16 cellular contexts compared by ENCODE assay signal in genomic region chr20:23305098-23305497, GRCh38. TPM values are rescaled to one million over a fixed set of nuclear protein-coding genes. Genes with fewer than 3 reads are reported as not detected.
DNase-seq lines count a peak whose midpoint lies in the region; ATAC-seq and TF ChIP-seq lines count a peak whose summit lies in the region.
"Had no signal": no experiment of that assay in that cellular context is flagged by ENCODE, and none has a peak within 500 bp of the region (broad histone marks: within the 10 kb centered on the region; RNA-seq: fewer than 3 reads in every experiment).

No MANE protein-coding gene starts in this region.

- POLR2A ChIA-PET in AG04449 (lab: Yijun Ruan, JAX), result interaction anchor here (1.0 kb wide), 1 partner anchor 53 kb away, joined by 3 read pairs; no protein-coding TSS in a partner anchor

- H3K9me3 ChIP-seq in MG63 (no peaks in the 10 kb centered on the region), left lung (no peaks in the 10 kb centered on the region)
- H3K9me3 ChIP-seq: right lobe of liver had no signal

- CTCF ChIA-PET in AG04449 (lab: Yijun Ruan, JAX), result no interaction called here

- no peak overlapping the region for H3K27ac ChIP-seq in left lung
- H3K27ac ChIP-seq: right lobe of liver had no signal

- TF ChIP-seq CTCF in AG04449 (IDR thresholded peaks at IDR 0.05; ENCODE audit: insufficient read depth, low read length, missing control alignments), result no peak
- TF ChIP-seq CTCF in cardiac fibroblast (IDR thresholded peaks at IDR 0.05; ENCODE audit: low read depth, low read length), result no peak
- TF ChIP-seq CTCF in left lung (IDR thresholded peaks at IDR 0.05), result no peak

- no peaks in the 10 kb centered on the region for H3K27me3 ChIP-seq in MG63
- no peaks in the 10 kb centered on the region for H3K27me3 ChIP-seq in left lung
- H3K27me3 ChIP-seq: right lobe of liver had no signal

- no peak for TF ChIP-seq POLR2A in GM18505 (IDR thresholded peaks at IDR 0.05; ENCODE audit: borderline replicate concordance, extremely low read depth, insufficient read depth, insufficient read length)

- intact Hi-C loops in left lung (cut with DNase I), result no loop called here

- H3K36me3 ChIP-seq in MG63, result no peaks in the 10 kb centered on the region
- no peaks in the 10 kb centered on the region for H3K36me3 ChIP-seq in left lung
- H3K36me3 ChIP-seq: right lobe of liver had no signal

- ATAC-seq in left lung (peak; percentile 41), GM21515 (IDR thresholded peaks at IDR 0.05; ENCODE audit: unreplicated experiment) (no peak), GM18505 (IDR thresholded peaks at IDR 0.05; ENCODE audit: unreplicated experiment) (no peak), HG02678 (IDR thresholded peaks at IDR 0.05; ENCODE audit: unreplicated experiment) (no peak)
- ATAC-seq: SK-N-SH treated with all-trans-retinoic acid at 6 μM for 48 hours had no signal

- no peak overlapping the region for H3K4me3 ChIP-seq in AG04449 (ENCODE audit: low read depth, low read length)
- no peak overlapping the region for H3K4me3 ChIP-seq in MG63
- no peak overlapping the region for H3K4me3 ChIP-seq in cardiac fibroblast (replicated peaks in 1 of 2; ENCODE audit: low read depth in 2 of 2, low read length in 2 of 2)
- H3K4me3 ChIP-seq in left lung, result no peak overlapping the region
- H3K4me3 ChIP-seq: right lobe of liver had no signal

- peak; percentile 23 for DNase-seq in AG04449 (ENCODE audit: low read depth, low spot score)
- peak; percentile 36 for DNase-seq in MG63
- peak; percentile 54 to 84 for DNase-seq in cardiac fibroblast (ENCODE audit: low read depth in 2 of 2)
- no peak for DNase-seq in left lung
- no peak for DNase-seq in DMS114 treated with DMSO at 0.1 percent for 48 hours (lab: John Stamatoyannopoulos, UW; ENCODE audit: unreplicated experiment)
- DNase-seq: activated CD4-positive, alpha-beta T cell treated with anti-CD3 and anti-CD28 coated beads for 4 hours; caudate nucleus; erythroblast; NCI-H1436; NCI-H526 treated with DMSO at 0.1 percent for 48 hours; right lobe of liver; trophoblast cell had no signal

- no peaks in the 10 kb centered on the region for H3K4me1 ChIP-seq in left lung
- H3K4me1 ChIP-seq: right lobe of liver had no signal

RNA-seq across cellular contexts. Expression of gene NXT1, which starts 45.5 kb away (rescaled TPM):
- total RNA-seq in MG63 (2014; rRNA removed; shearing (Covaris generic); ENCODE audit: low replicate concordance), result 46.7 and 55.1 TPM in 2 replicates
- total RNA-seq in left lung, result 10 to 100 TPM; 12.0 to 19.4 TPM

RNA-seq across cellular contexts. Expression of gene GZF1, which starts 56.9 kb away (rescaled TPM):
- total RNA-seq in MG63 (2014; rRNA removed; shearing (Covaris generic); ENCODE audit: low replicate concordance), result 7.2 and 8.2 TPM in 2 replicates
- 10 to 100 TPM; 13.4 to 18.0 TPM for total RNA-seq in left lung

Comparison
In these comparisons a context has a peak if more than half of its experiments do, and no peak if none do; other contexts are left out.
1. DNase-seq: peak in AG04449 (single experiment), MG63 (single experiment) and cardiac fibroblast (2 of 2); none in left lung (0 of 2) and DMS114 treated with DMSO at 0.1 percent for 48 hours (single experiment).